In genomic region chr2:128309341-128310093, GRCh38 we compare ENCODE assay signal across 1 cellular context.
TF ChIP-seq lines count a peak whose summit lies in the region.

No MANE protein-coding gene starts in this region.

TF ChIP-seq in HepG2, 621 proteins besides CTCF, POLR2A, EP300 and RAD21 (continued from another document and continues in another):
- TF ChIP-seq ZNF646 (CRISPR knock-in tag; IDR thresholded peaks at IDR 0.05) (peak; percentile 49; the same call in 1 of the 2 replicates), BCL6 (CRISPR knock-in tag; IDR thresholded peaks at IDR 0.05) (peak; percentile 97), DMAP1 (CRISPR knock-in tag; IDR thresholded peaks at IDR 0.05) (peak; percentile 86), DPF2 (CRISPR knock-in tag; IDR thresholded peaks at IDR 0.05; ENCODE audit: borderline replicate concordance, low read depth) (peak; percentile 83), TRIM24 (CRISPR knock-in tag; IDR thresholded peaks at IDR 0.05) (0 out of 2 replicates have a peak, but pooled peaks have one; percentile 42), LBX2 (CRISPR knock-in tag; IDR thresholded peaks at IDR 0.05; ENCODE audit: borderline replicate concordance) (peak; percentile 87; the same call in 1 of the 2 replicates), NFE2L1 (CRISPR knock-in tag; IDR thresholded peaks at IDR 0.05; ENCODE audit: borderline replicate concordance) (peak; percentile 67; the same call in 1 of the 2 replicates), PAWR (CRISPR knock-in tag; IDR thresholded peaks at IDR 0.05; ENCODE audit: borderline replicate concordance) (no peak), ZFP41 (CRISPR knock-in tag; IDR thresholded peaks at IDR 0.05; ENCODE audit: borderline replicate concordance) (peak; percentile 99), MEF2D (CRISPR knock-in tag; IDR thresholded peaks at IDR 0.05) (peak; percentile 97), ZNF713 (CRISPR knock-in tag; IDR thresholded peaks at IDR 0.05) (0 out of 2 replicates have a peak, but pooled peaks have one; percentile 77), MED1 (CRISPR knock-in tag; IDR thresholded peaks at IDR 0.05) (peak; percentile 98), MTA3 (CRISPR knock-in tag; IDR thresholded peaks at IDR 0.05) (no peak), PHF21A (CRISPR knock-in tag; IDR thresholded peaks at IDR 0.05) (peak; percentile 100), GTF3A (CRISPR knock-in tag; conservative IDR thresholded peaks at IDR 0.05) (0 out of 2 replicates have a peak, but pooled peaks have one; percentile 27), FOXK2 (IDR thresholded peaks at IDR 0.05) (no peak), ZNF891 (CRISPR knock-in tag; IDR thresholded peaks at IDR 0.05) (peak; percentile 94), FOSL1 (CRISPR knock-in tag; IDR thresholded peaks at IDR 0.05; ENCODE audit: borderline replicate concordance) (0 out of 2 replicates have a peak, but pooled peaks have one; percentile 6), KLF9 (CRISPR knock-in tag; IDR thresholded peaks at IDR 0.05; ENCODE audit: low read depth) (peak; percentile 93; the same call in 1 of the 2 replicates), SOX5 (CRISPR knock-in tag; IDR thresholded peaks at IDR 0.05; ENCODE audit: borderline replicate concordance) (peak; percentile 99), ZNF597 (CRISPR knock-in tag; IDR thresholded peaks at IDR 0.05) (no peak), ZNF337 (CRISPR knock-in tag; IDR thresholded peaks at IDR 0.05; ENCODE audit: borderline replicate concordance, low read depth) (peak; percentile 97; the same call in 1 of the 2 replicates), SETDB1 (CRISPR knock-in tag; IDR thresholded peaks at IDR 0.05; ENCODE audit: borderline replicate concordance) (0 out of 2 replicates have a peak, but pooled peaks have one; percentile 55), ZNF782 (CRISPR knock-in tag; IDR thresholded peaks at IDR 0.05; ENCODE audit: borderline replicate concordance) (peak; percentile 97), SNRNP70 (IDR thresholded peaks at IDR 0.05; ENCODE audit: low read depth, low read length) (no peak), ZFP36L2 (CRISPR knock-in tag; IDR thresholded peaks at IDR 0.05) (no peak), ELF3 (CRISPR knock-in tag; IDR thresholded peaks at IDR 0.05) (peak; percentile 96), ZNF329 (CRISPR knock-in tag; IDR thresholded peaks at IDR 0.05; ENCODE audit: low read depth) (peak; percentile 91; the same call in 1 of the 2 replicates), ZNF510 (CRISPR knock-in tag; IDR thresholded peaks at IDR 0.05; ENCODE audit: low read depth) (peak; percentile 99), ZNF468 (CRISPR knock-in tag; IDR thresholded peaks at IDR 0.05) (peak; percentile 94), ADNP (CRISPR knock-in tag; IDR thresholded peaks at IDR 0.05) (peak; percentile 86), SMARCC2 (IDR thresholded peaks at IDR 0.05) (no peak), ZFP90 (CRISPR knock-in tag; IDR thresholded peaks at IDR 0.05; ENCODE audit: borderline replicate concordance) (peak; percentile 90; the same call in 1 of the 2 replicates), ZNF841 (CRISPR knock-in tag; IDR thresholded peaks at IDR 0.05; ENCODE audit: borderline replicate concordance) (no peak), ZNF367 (CRISPR knock-in tag; IDR thresholded peaks at IDR 0.05; ENCODE audit: borderline replicate concordance) (peak; percentile 98), ZNF577 (CRISPR knock-in tag; IDR thresholded peaks at IDR 0.05; ENCODE audit: borderline replicate concordance, low read depth) (no peak), ZNF615 (CRISPR knock-in tag; IDR thresholded peaks at IDR 0.05; ENCODE audit: borderline replicate concordance) (0 out of 2 replicates have a peak, but pooled peaks have one; percentile 21), ZNF33B (CRISPR knock-in tag; IDR thresholded peaks at IDR 0.05) (peak; percentile 97), SIN3B (IDR thresholded peaks at IDR 0.05; ENCODE audit: low read length) (no peak; the same call in 1 of the 2 replicates), ZNF205 (CRISPR knock-in tag; IDR thresholded peaks at IDR 0.05) (peak; percentile 95), MAF1 (CRISPR knock-in tag; IDR thresholded peaks at IDR 0.05; ENCODE audit: borderline replicate concordance) (peak; percentile 86; the same call in 1 of the 2 replicates), ZNF326 (CRISPR knock-in tag; IDR thresholded peaks at IDR 0.05; ENCODE audit: borderline replicate concordance) (peak; percentile 47; the same call in 1 of the 2 replicates), HOXA9 (CRISPR knock-in tag; IDR thresholded peaks at IDR 0.05; ENCODE audit: borderline replicate concordance) (no peak)
- TF ChIP-seq, protein P1, sequence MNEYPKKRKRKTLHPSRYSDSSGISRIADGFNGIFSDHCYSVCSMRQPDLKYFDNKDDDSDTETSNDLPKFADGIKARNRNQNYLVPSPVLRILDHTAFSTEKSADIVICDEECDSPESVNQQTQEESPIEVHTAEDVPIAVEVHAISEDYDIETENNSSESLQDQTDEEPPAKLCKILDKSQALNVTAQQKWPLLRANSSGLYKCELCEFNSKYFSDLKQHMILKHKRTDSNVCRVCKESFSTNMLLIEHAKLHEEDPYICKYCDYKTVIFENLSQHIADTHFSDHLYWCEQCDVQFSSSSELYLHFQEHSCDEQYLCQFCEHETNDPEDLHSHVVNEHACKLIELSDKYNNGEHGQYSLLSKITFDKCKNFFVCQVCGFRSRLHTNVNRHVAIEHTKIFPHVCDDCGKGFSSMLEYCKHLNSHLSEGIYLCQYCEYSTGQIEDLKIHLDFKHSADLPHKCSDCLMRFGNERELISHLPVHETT (CRISPR knock-in tag; conservative IDR thresholded peaks at IDR 0.05), result peak; percentile 80; the same call in 1 of the 2 replicates
- TF ChIP-seq, protein P2, sequence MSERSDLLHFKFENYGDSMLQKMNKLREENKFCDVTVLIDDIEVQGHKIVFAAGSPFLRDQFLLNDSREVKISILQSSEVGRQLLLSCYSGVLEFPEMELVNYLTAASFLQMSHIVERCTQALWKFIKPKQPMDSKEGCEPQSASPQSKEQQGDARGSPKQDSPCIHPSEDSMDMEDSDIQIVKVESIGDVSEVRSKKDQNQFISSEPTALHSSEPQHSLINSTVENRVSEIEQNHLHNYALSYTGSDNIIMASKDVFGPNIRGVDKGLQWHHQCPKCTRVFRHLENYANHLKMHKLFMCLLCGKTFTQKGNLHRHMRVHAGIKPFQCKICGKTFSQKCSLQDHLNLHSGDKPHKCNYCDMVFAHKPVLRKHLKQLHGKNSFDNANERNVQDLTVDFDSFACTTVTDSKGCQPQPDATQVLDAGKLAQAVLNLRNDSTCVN (CRISPR knock-in tag; IDR thresholded peaks at IDR 0.05; ENCODE audit: borderline replicate concordance), result peak; percentile 99
- TF ChIP-seq, protein P3, sequence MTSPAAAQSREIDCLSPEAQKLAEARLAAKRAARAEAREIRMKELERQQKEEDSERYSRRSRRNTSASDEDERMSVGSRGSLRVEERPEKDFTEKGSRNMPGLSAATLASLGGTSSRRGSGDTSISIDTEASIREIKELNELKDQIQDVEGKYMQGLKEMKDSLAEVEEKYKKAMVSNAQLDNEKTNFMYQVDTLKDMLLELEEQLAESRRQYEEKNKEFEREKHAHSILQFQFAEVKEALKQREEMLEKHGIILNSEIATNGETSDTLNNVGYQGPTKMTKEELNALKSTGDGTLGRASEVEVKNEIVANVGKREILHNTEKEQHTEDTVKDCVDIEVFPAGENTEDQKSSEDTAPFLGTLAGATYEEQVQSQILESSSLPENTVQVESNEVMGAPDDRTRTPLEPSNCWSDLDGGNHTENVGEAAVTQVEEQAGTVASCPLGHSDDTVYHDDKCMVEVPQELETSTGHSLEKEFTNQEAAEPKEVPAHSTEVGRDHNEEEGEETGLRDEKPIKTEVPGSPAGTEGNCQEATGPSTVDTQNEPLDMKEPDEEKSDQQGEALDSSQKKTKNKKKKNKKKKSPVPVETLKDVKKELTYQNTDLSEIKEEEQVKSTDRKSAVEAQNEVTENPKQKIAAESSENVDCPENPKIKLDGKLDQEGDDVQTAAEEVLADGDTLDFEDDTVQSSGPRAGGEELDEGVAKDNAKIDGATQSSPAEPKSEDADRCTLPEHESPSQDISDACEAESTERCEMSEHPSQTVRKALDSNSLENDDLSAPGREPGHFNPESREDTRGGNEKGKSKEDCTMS (CRISPR knock-in tag; conservative IDR thresholded peaks at IDR 0.05), result no peak
- TF ChIP-seq, protein P4, sequence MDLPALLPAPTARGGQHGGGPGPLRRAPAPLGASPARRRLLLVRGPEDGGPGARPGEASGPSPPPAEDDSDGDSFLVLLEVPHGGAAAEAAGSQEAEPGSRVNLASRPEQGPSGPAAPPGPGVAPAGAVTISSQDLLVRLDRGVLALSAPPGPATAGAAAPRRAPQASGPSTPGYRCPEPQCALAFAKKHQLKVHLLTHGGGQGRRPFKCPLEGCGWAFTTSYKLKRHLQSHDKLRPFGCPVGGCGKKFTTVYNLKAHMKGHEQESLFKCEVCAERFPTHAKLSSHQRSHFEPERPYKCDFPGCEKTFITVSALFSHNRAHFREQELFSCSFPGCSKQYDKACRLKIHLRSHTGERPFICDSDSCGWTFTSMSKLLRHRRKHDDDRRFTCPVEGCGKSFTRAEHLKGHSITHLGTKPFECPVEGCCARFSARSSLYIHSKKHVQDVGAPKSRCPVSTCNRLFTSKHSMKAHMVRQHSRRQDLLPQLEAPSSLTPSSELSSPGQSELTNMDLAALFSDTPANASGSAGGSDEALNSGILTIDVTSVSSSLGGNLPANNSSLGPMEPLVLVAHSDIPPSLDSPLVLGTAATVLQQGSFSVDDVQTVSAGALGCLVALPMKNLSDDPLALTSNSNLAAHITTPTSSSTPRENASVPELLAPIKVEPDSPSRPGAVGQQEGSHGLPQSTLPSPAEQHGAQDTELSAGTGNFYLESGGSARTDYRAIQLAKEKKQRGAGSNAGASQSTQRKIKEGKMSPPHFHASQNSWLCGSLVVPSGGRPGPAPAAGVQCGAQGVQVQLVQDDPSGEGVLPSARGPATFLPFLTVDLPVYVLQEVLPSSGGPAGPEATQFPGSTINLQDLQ (CRISPR knock-in tag; IDR thresholded peaks at IDR 0.05), result peak; percentile 98
- TF ChIP-seq, protein P5, sequence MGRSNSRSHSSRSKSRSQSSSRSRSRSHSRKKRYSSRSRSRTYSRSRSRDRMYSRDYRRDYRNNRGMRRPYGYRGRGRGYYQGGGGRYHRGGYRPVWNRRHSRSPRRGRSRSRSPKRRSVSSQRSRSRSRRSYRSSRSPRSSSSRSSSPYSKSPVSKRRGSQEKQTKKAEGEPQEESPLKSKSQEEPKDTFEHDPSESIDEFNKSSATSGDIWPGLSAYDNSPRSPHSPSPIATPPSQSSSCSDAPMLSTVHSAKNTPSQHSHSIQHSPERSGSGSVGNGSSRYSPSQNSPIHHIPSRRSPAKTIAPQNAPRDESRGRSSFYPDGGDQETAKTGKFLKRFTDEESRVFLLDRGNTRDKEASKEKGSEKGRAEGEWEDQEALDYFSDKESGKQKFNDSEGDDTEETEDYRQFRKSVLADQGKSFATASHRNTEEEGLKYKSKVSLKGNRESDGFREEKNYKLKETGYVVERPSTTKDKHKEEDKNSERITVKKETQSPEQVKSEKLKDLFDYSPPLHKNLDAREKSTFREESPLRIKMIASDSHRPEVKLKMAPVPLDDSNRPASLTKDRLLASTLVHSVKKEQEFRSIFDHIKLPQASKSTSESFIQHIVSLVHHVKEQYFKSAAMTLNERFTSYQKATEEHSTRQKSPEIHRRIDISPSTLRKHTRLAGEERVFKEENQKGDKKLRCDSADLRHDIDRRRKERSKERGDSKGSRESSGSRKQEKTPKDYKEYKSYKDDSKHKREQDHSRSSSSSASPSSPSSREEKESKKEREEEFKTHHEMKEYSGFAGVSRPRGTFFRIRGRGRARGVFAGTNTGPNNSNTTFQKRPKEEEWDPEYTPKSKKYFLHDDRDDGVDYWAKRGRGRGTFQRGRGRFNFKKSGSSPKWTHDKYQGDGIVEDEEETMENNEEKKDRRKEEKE (IDR thresholded peaks at IDR 0.05), result no peak
